In genomic region chr2:177119099-177119498, GRCh38 we compare ENCODE assay signal across 33 cellular contexts.
A peak's percentile ranks its signal among the peaks of the same experiment; 100 is the strongest.
DNase-seq lines count a peak whose midpoint lies in the region; ATAC-seq and TF ChIP-seq lines count a peak whose summit lies in the region.
"Had no signal": no experiment of that assay in that cellular context is flagged by ENCODE, and none has a peak within 500 bp of the region (broad histone marks: within the 10 kb centered on the region; RNA-seq: fewer than 3 reads in every experiment).

No MANE protein-coding gene starts in this region.

- H3K4me1 ChIP-seq in HEK293 (ENCODE audit: control insufficient read depth, insufficient read depth, low read length) = no peaks in the 10 kb centered on the region
- H3K4me1 ChIP-seq in KMS-11 (ENCODE audit: low read depth, poor library complexity, severe bottlenecking) = peaks cover 15% of the 10 kb centered on the region
- H3K4me1 ChIP-seq in vagina = no peaks in the 10 kb centered on the region
- H3K4me1 ChIP-seq in tibial nerve = no peaks in the 10 kb centered on the region
- H3K4me1 ChIP-seq: A549; BE2C; BLaER1; BLaER1 treated with 17β-estradiol and CSF1 and Interleukin-3, amounts not matched to agents 10 nM and 100 nM; Caco-2 had no signal

- H3K36me3 ChIP-seq in HEK293 (ENCODE audit: control insufficient read depth in 2 of 2, insufficient read depth in 1 of 2, low read length in 2 of 2) (no peaks in the 10 kb centered on the region), KMS-11 (ENCODE audit: insufficient read depth) (no peaks in the 10 kb centered on the region), vagina (no peaks in the 10 kb centered on the region), tibial nerve (no peaks in the 10 kb centered on the region)
- H3K36me3 ChIP-seq: BE2C; BLaER1; BLaER1 treated with 17β-estradiol and CSF1 and Interleukin-3, amounts not matched to agents 10 nM and 100 nM had no signal

- WGBS in tibial nerve, 2 donors = 93 to 97% methylated on average over 5 of the region's 5 CpGs

- H3K27ac ChIP-seq in HEK293 (ENCODE audit: extremely low read depth, low read depth, low read length) (no peak overlapping the region), KMS-11 (peak overlapping the region; percentile 2; the same call in 1 of the 2 replicates), vagina (peak overlapping the region; percentile 1), tibial nerve (no peak overlapping the region)
- H3K27ac ChIP-seq: 22Rv1; A549; BLaER1; BLaER1 treated with 17β-estradiol and CSF1 and Interleukin-3, amounts not matched to agents 10 nM and 100 nM; C4-2B had no signal

- H3K27me3 ChIP-seq in KMS-11 (ENCODE audit: insufficient read depth, low read depth) (no peaks in the 10 kb centered on the region), vagina (no peaks in the 10 kb centered on the region), tibial nerve (no peaks in the 10 kb centered on the region)
- H3K27me3 ChIP-seq: BE2C; BLaER1; BLaER1 treated with 17β-estradiol and CSF1 and Interleukin-3, amounts not matched to agents 10 nM and 100 nM had no signal

- DNase-seq in WTC11 (ENCODE audit: low spot score) = no peak
- DNase-seq in vagina (ENCODE audit: extremely low spot score in 2 of 2) = no peak
- DNase-seq in EL = no peak
- DNase-seq in stimulated activated effector memory CD8-positive, alpha-beta T cell treated with anti-CD3 and anti-CD28 coated beads, Interleukin-12 subunit alpha, Interleukin-12 subunit beta, amount 100 ng/mL, for 72 hours (ENCODE audit: low spot score in 2 of 2) = no peak
- DNase-seq in tibial nerve (ENCODE audit: low spot score in 2 of 2) = no peak
- DNase-seq in NK-92 (lab: John Stamatoyannopoulos, UW; ENCODE audit: unreplicated experiment) = no peak
- DNase-seq: 8988T; ACHN; AML-193; BE2C; Caco-2; Calu3; CD4-positive, alpha-beta memory T cell; CD4-positive, alpha-beta T cell; CD4-positive, CD25-positive, alpha-beta regulatory T cell; CD8-positive, alpha-beta memory T cell; CD8-positive, alpha-beta T cell; COR-L47; DMS 273 treated with DMSO at 0.1 percent for 48 hours; DMS153; DMS53; DMS79; DMS79 treated with DMSO at 0.1 percent for 48 hours; DND-41 had no signal

- peak overlapping the region; percentile 16; the same call in 1 of the 2 replicates for H2AFZ ChIP-seq in KMS-11 (ENCODE audit: low read depth)

- CTCF ChIA-PET in HEK293 (lab: Yijun Ruan, JAX) (no interaction called here), WTC11 (lab: Charles Lee) (interaction anchor here (0.6 to 2.0 kb wide), 2 partner anchors 11 to 29 kb away, joined by 3 to 12 read pairs; no protein-coding TSS in a partner anchor)

- no peak overlapping the region for H3K27ac Mint-ChIP-seq in WTC11
- H3K27ac Mint-ChIP-seq in stimulated activated effector memory CD8-positive, alpha-beta T cell treated with anti-CD3 and anti-CD28 coated beads, Interleukin-12 subunit alpha, Interleukin-12 subunit beta, amount 100 ng/mL, for 72 hours = no peak overlapping the region
- H3K27ac Mint-ChIP-seq: B cell; CD14-positive monocyte; CD4-positive, alpha-beta memory T cell; CD4-positive, alpha-beta T cell; CD4-positive, CD25-positive, alpha-beta regulatory T cell; CD8-positive, alpha-beta memory T cell; CD8-positive, alpha-beta T cell had no signal

- peaks cover 31% of the 10 kb centered on the region for H3K4me1 Mint-ChIP-seq in WTC11
- H3K4me1 Mint-ChIP-seq in stimulated activated effector memory CD8-positive, alpha-beta T cell treated with anti-CD3 and anti-CD28 coated beads, Interleukin-12 subunit alpha, Interleukin-12 subunit beta, amount 100 ng/mL, for 72 hours = no peaks in the 10 kb centered on the region
- H3K4me1 Mint-ChIP-seq: B cell; CD14-positive monocyte; CD4-positive, alpha-beta memory T cell; CD4-positive, CD25-positive, alpha-beta regulatory T cell; CD8-positive, alpha-beta memory T cell had no signal

- no peak for TF ChIP-seq POLR2A in vagina (IDR thresholded peaks at IDR 0.05)
- TF ChIP-seq POLR2A in tibial nerve (IDR thresholded peaks at IDR 0.05) = no peak

- no peak overlapping the region for H3K9ac ChIP-seq in KMS-11
- H3K9ac ChIP-seq: BLaER1; BLaER1 treated with 17β-estradiol and CSF1 and Interleukin-3, amounts not matched to agents 10 nM and 100 nM had no signal

- no peak overlapping the region for H3K4me3 Mint-ChIP-seq in WTC11
- no peak overlapping the region for H3K4me3 Mint-ChIP-seq in stimulated activated effector memory CD8-positive, alpha-beta T cell treated with anti-CD3 and anti-CD28 coated beads, Interleukin-12 subunit alpha, Interleukin-12 subunit beta, amount 100 ng/mL, for 72 hours
- H3K4me3 Mint-ChIP-seq: B cell; CD14-positive monocyte; CD4-positive, alpha-beta memory T cell; CD4-positive, alpha-beta T cell; CD4-positive, CD25-positive, alpha-beta regulatory T cell; CD8-positive, alpha-beta memory T cell; CD8-positive, alpha-beta T cell had no signal

- H3K9me3 Mint-ChIP-seq in WTC11 = no peaks in the 10 kb centered on the region
- H3K9me3 Mint-ChIP-seq in stimulated activated effector memory CD8-positive, alpha-beta T cell treated with anti-CD3 and anti-CD28 coated beads, Interleukin-12 subunit alpha, Interleukin-12 subunit beta, amount 100 ng/mL, for 72 hours = no peaks in the 10 kb centered on the region
- H3K9me3 Mint-ChIP-seq: CD14-positive monocyte; CD4-positive, alpha-beta memory T cell; CD4-positive, alpha-beta T cell; CD4-positive, CD25-positive, alpha-beta regulatory T cell; CD8-positive, alpha-beta memory T cell; CD8-positive, alpha-beta T cell had no signal

- ATAC-seq in WTC11 = no peak
- no peak for ATAC-seq in stimulated activated effector memory CD8-positive, alpha-beta T cell treated with anti-CD3 and anti-CD28 coated beads, Interleukin-12 subunit alpha, Interleukin-12 subunit beta, amount 100 ng/mL, for 72 hours
- ATAC-seq: A549; CD8-positive, alpha-beta T cell had no signal

- intact Hi-C loops in vagina (cut with DNase I) = no loop called here

- H3K9me3 ChIP-seq in HEK293 (ENCODE audit: control insufficient read depth, insufficient read depth, low read depth, low read length) (no peaks in the 10 kb centered on the region), vagina (no peaks in the 10 kb centered on the region), tibial nerve (no peaks in the 10 kb centered on the region)
- H3K9me3 ChIP-seq: A549; BE2C; BLaER1; BLaER1 treated with 17β-estradiol and CSF1 and Interleukin-3, amounts not matched to agents 10 nM and 100 nM; Caco-2 had no signal

- no peak for TF ChIP-seq EP300 in tibial nerve (IDR thresholded peaks at IDR 0.05)

- no peaks in the 10 kb centered on the region for H3K27me3 Mint-ChIP-seq in WTC11 (ENCODE audit: low read depth)

- POLR2A ChIA-PET in HEK293 (lab: Yijun Ruan, JAX) = no interaction called here
- POLR2A ChIA-PET in WTC11 (lab: Charles Lee) = no interaction called here

- no peaks in the 10 kb centered on the region for H4K20me1 ChIP-seq in KMS-11 (ENCODE audit: insufficient read depth)
- H4K20me1 ChIP-seq: BLaER1; BLaER1 treated with 17β-estradiol and CSF1 and Interleukin-3, amounts not matched to agents 10 nM and 100 nM had no signal

- H3K4me2 ChIP-seq in KMS-11 = peak overlapping the region; percentile 8; the same call in 1 of the 2 replicates
- H3K4me2 ChIP-seq: A549; BLaER1; BLaER1 treated with 17β-estradiol and CSF1 and Interleukin-3, amounts not matched to agents 10 nM and 100 nM had no signal

- no peaks in the 10 kb centered on the region for H3K36me3 Mint-ChIP-seq in WTC11
- no peaks in the 10 kb centered on the region for H3K36me3 Mint-ChIP-seq in stimulated activated effector memory CD8-positive, alpha-beta T cell treated with anti-CD3 and anti-CD28 coated beads, Interleukin-12 subunit alpha, Interleukin-12 subunit beta, amount 100 ng/mL, for 72 hours
- H3K36me3 Mint-ChIP-seq: CD14-positive monocyte; CD4-positive, alpha-beta memory T cell; CD4-positive, CD25-positive, alpha-beta regulatory T cell; CD8-positive, alpha-beta memory T cell; CD8-positive, alpha-beta T cell had no signal

- H3K4me3 ChIP-seq in HEK293 (ENCODE audit: low read depth, low read length) = no peak overlapping the region
- no peak overlapping the region for H3K4me3 ChIP-seq in KMS-11 (IDR thresholded peaks at IDR 0.05; ENCODE audit: insufficient read depth, low read depth, low read length)
- no peak overlapping the region for H3K4me3 ChIP-seq in vagina
- no peak overlapping the region for H3K4me3 ChIP-seq in tibial nerve
- H3K4me3 ChIP-seq: A549; BLaER1; BLaER1 treated with 17β-estradiol and CSF1 and Interleukin-3, amounts not matched to agents 10 nM and 100 nM had no signal

- no peak for TF ChIP-seq CTCF in HEK293 (tag by site-specific recombination; IDR thresholded peaks at IDR 0.05)
- no peak for TF ChIP-seq CTCF in KMS-11 (conservative IDR thresholded peaks at IDR 0.05; ENCODE audit: low read depth, low read length)
- TF ChIP-seq CTCF in WTC11 (IDR thresholded peaks at IDR 0.05) = no peak
- no peak for TF ChIP-seq CTCF in vagina (IDR thresholded peaks at IDR 0.05)
- no peak for TF ChIP-seq CTCF in tibial nerve (IDR thresholded peaks at IDR 0.05)

- no peaks in the 10 kb centered on the region for H3K79me2 ChIP-seq in KMS-11 (ENCODE audit: insufficient read depth, low read depth)

TF ChIP-seq in HEK293, 187 proteins besides CTCF, POLR2A, EP300 and RAD21:
- TF ChIP-seq ZNF121 (tag by site-specific recombination; IDR thresholded peaks at IDR 0.05) (0 out of 2 replicates have a peak, but pooled peaks have one; percentile 55), ZNF777 (tag by site-specific recombination; IDR thresholded peaks at IDR 0.05; ENCODE audit: borderline replicate concordance) (no peak)

TF ChIP-seq in WTC11, 78 proteins besides CTCF, POLR2A, EP300 and RAD21:
- TF ChIP-seq NR1H2 (CRISPR knock-in tag; IDR thresholded peaks at IDR 0.05) (no peak), ZNF121 (CRISPR knock-in tag; IDR thresholded peaks at IDR 0.05) (peak; percentile 86)

Comparison
In these comparisons a context has a peak if more than half of its experiments do, and no peak if none do; other contexts are left out.
1. H3K27ac ChIP-seq: peak in KMS-11 (single experiment) and vagina (single experiment); none in HEK293 (single experiment) and tibial nerve (0 of 4).
2. Of the 8 proteins assayed by ChIP-seq in both HEK293 and WTC11: peak only in HEK293: none; only in WTC11: none; in both: ZNF121; in neither: 7.